22 cellular contexts compared by ENCODE assay signal in the genomic region with DNA sequence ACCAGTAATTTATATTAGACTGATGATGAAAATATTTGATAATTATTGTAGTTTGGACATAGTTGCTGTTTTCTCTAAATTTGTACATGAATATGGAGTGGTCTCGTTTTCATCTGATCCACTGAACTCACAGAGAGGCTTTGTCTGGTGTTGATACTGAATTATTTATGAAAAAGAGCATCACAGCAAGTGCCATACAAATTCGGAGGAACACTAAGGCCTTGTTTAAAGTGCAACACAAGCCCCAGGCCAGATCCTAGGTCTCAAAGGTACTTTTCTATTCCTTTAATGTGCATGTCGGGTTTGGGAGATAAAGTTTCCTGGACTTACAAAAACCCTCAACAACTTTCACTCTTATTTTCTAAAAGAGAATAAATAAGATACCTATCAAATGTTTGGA.
DNase-seq lines count a peak whose midpoint lies in the region; ATAC-seq, FAIRE-seq and TF ChIP-seq lines count a peak whose summit lies in the region.
"Had no signal": no experiment of that assay in that cellular context is flagged by ENCODE, and none has a peak within 500 bp of the region (broad histone marks: within the 10 kb centered on the region; RNA-seq: fewer than 3 reads in every experiment).

No MANE protein-coding gene starts in this region.

- no peak overlapping the region for H3K4me3 ChIP-seq in H1 (ENCODE audit: extremely low read depth in 1 of 4, insufficient read depth in 2 of 4, low read depth in 3 of 4, low read length in 4 of 4)
- H3K4me3 ChIP-seq: A549, BLaER1, GM12878 had no signal

- no peak for TF ChIP-seq EP300 in H1 (IDR thresholded peaks at IDR 0.05; ENCODE audit: borderline replicate concordance in 1 of 2, low read depth in 2 of 2, low read length in 2 of 2)

- no peak overlapping the region for H3K14ac ChIP-seq in H1 (ENCODE audit: insufficient read length)

- no peaks in the 10 kb centered on the region for H4K20me1 ChIP-seq in H1 (replicated peaks in 1 of 2; ENCODE audit: control insufficient read depth in 1 of 2, insufficient read depth in 2 of 2, low read length in 2 of 2)
- H4K20me1 ChIP-seq: BLaER1 had no signal

- no peaks in the 10 kb centered on the region for H3K79me1 ChIP-seq in H1 (ENCODE audit: low read depth, low read length)

- no peak overlapping the region for H3K27ac ChIP-seq in H1 (ENCODE audit: low read depth, low read length)
- H3K27ac ChIP-seq: 22Rv1, A549, BLaER1 had no signal

- no peak overlapping the region for H2BK12ac ChIP-seq in H1 (ENCODE audit: low read depth, low read length)

- no peak overlapping the region for H3K18ac ChIP-seq in H1 (ENCODE audit: extremely low read depth, low read length)

- no peak overlapping the region for H3K9ac ChIP-seq in H1 (replicated peaks in 1 of 4; ENCODE audit: extremely low read depth in 1 of 4, low read depth in 3 of 4, low read length in 3 of 4)
- H3K9ac ChIP-seq: BLaER1 had no signal

- no peak for TF ChIP-seq RAD21 in H1 (IDR thresholded peaks at IDR 0.05 in 1 of 2, conservative IDR thresholded peaks at IDR 0.05 in 1 of 2; ENCODE audit: low read depth in 2 of 2, low read length in 2 of 2)

- H2BK120ac ChIP-seq in H1 (replicated peaks; ENCODE audit: low read depth, low read length), result no peak overlapping the region

- ATAC-seq in GM18502 (IDR thresholded peaks at IDR 0.05; ENCODE audit: poor library complexity, unreplicated experiment), result no peak
- ATAC-seq in GM19324 (IDR thresholded peaks at IDR 0.05; ENCODE audit: low FRiP score, unreplicated experiment), result no peak
- ATAC-seq: A549, GM12878, HepG2 had no signal

- no peak overlapping the region for H4K5ac ChIP-seq in H1 (ENCODE audit: insufficient read length, low read depth, low read length)

- no peak overlapping the region for H2BK5ac ChIP-seq in H1 (ENCODE audit: low read depth, low read length)

- FAIRE-seq in H1 (lab: Jason Lieb, UNC) (no peak), RCC 7860 (lab: Jason Lieb, UNC) (no peak)
- FAIRE-seq: A549, GM12878, GM19239, HepG2 had no signal

- no peaks in the 10 kb centered on the region for H3K4me1 ChIP-seq in H1 (replicated peaks in 1 of 4; ENCODE audit: control insufficient read depth in 3 of 4, insufficient read depth in 4 of 4, low read length in 3 of 4)
- H3K4me1 ChIP-seq: A549, BLaER1 had no signal

- no peaks in the 10 kb centered on the region for H3K23me2 ChIP-seq in H1 (ENCODE audit: low read depth, low read length)

- no peak overlapping the region for H2BK20ac ChIP-seq in H1 (ENCODE audit: low read length)

- H2BK15ac ChIP-seq in H1 (ENCODE audit: low read length), result no peak overlapping the region

- CTCF ChIA-PET in H1 (lab: Charles Lee; ENCODE audit: partially characterized antibody), result no interaction called here

- H3K36me3 ChIP-seq in H1 (ENCODE audit: control insufficient read depth in 2 of 4, insufficient read depth in 4 of 4, low read length in 3 of 4), result no peaks in the 10 kb centered on the region
- H3K36me3 ChIP-seq: BLaER1 had no signal

- DNase-seq in Ammon's horn (ENCODE audit: low spot score) (peak; percentile 35), H1 (ENCODE audit: low read depth in 1 of 2, low spot score in 2 of 2) (no peak), medulla oblongata (ENCODE audit: extremely low spot score) (peak; percentile 55), putamen (ENCODE audit: low spot score) (peak; percentile 21), RCC 7860 (ENCODE audit: low spot score) (no peak), NCI-H1436 (lab: John Stamatoyannopoulos, UW) (no peak)
- DNase-seq: AML-193; Calu3; CD4-positive, alpha-beta memory T cell; DMS53; DND-41; EL; GOT3; H9 had no signal

- no peak for TF ChIP-seq POLR2A in H1 (IDR thresholded peaks at IDR 0.05; ENCODE audit: control extremely low read depth in 1 of 2, low read depth in 2 of 2, low read length in 2 of 2)

- H2AK5ac ChIP-seq in H1 (ENCODE audit: low read depth, low read length), result no peak overlapping the region

- no peak overlapping the region for H3K4me2 ChIP-seq in H1 (ENCODE audit: insufficient read depth in 1 of 2, low read depth in 2 of 2, low read length in 2 of 2)
- H3K4me2 ChIP-seq: A549, BLaER1 had no signal

- 85% methylated on average over 3 of the region's 3 CpGs; no CpG with 5 or more reads in 1 of the 2 experiments for WGBS in H1 (ENCODE audit: extremely low coverage in 1 of 2, insufficient coverage in 1 of 2, insufficient read length in 1 of 2, insufficient replicate concordance in 2 of 2, low coverage in 1 of 2, low lambda C conversion rate in 2 of 2, missing lambda C conversion rate in 1 of 2), 2 experiments

- TF ChIP-seq CTCF in H1 (IDR thresholded peaks at IDR 0.05; ENCODE audit: control extremely low read depth in 1 of 3, insufficient read depth in 1 of 3, low read depth in 1 of 3, low read length in 3 of 3), result no peak

- H3K4ac ChIP-seq in H1 (replicated peaks; ENCODE audit: insufficient read length, low read depth, low read length), result no peak overlapping the region

- H3K56ac ChIP-seq in H1 (replicated peaks; ENCODE audit: insufficient read length, low read depth, low read length), result no peak overlapping the region

- H4K91ac ChIP-seq in H1 (replicated peaks; ENCODE audit: insufficient read length, low read length), result no peak overlapping the region

- no peak overlapping the region for H3K23ac ChIP-seq in H1 (ENCODE audit: insufficient read length)

- POLR2A ChIA-PET in H1 (lab: Charles Lee; ENCODE audit: partially characterized antibody), result no interaction called here

- no peaks in the 10 kb centered on the region for H3K27me3 ChIP-seq in H1 (replicated peaks in 1 of 4; ENCODE audit: control insufficient read depth in 3 of 4, extremely low read depth in 1 of 4, insufficient read depth in 3 of 4, low read length in 3 of 4)
- H3K27me3 ChIP-seq: BLaER1 had no signal

- H4K8ac ChIP-seq in H1 (ENCODE audit: extremely low read depth, insufficient read depth, low read length), result no peak overlapping the region

- no peaks in the 10 kb centered on the region for H3K79me2 ChIP-seq in H1 (ENCODE audit: control insufficient read depth in 1 of 2, insufficient read depth in 2 of 2, low read length in 2 of 2)

- peak overlapping the region; percentile 53; the same call in 1 of the 2 replicates for H2AFZ ChIP-seq in H1 (ENCODE audit: low read length)

- H3K9me3 ChIP-seq in H1 (ENCODE audit: insufficient read depth in 2 of 2, low read depth in 1 of 2, low read length in 1 of 2), result no peaks in the 10 kb centered on the region
- H3K9me3 ChIP-seq: A549, BLaER1 had no signal

TF ChIP-seq in H1, 55 proteins besides CTCF, POLR2A, EP300 and RAD21:
- TF ChIP-seq CHD2 (IDR thresholded peaks at IDR 0.05; ENCODE audit: low read length) (no peak), BACH1 (IDR thresholded peaks at IDR 0.05; ENCODE audit: low read length) (no peak), CREB1 (IDR thresholded peaks at IDR 0.05) (no peak), SAP30 (IDR thresholded peaks at IDR 0.05; ENCODE audit: insufficient read depth, insufficient replicate concordance, low read length) (no peak), USF2 (IDR thresholded peaks at IDR 0.05; ENCODE audit: low read length) (no peak), KDM1A (IDR thresholded peaks at IDR 0.05; ENCODE audit: borderline replicate concordance, low read length) (no peak), CEBPB (IDR thresholded peaks at IDR 0.05; ENCODE audit: low read depth, low read length) (no peak), MAFK (IDR thresholded peaks at IDR 0.05; ENCODE audit: low read depth, low read length) (no peak), SUZ12 (IDR thresholded peaks at IDR 0.05; ENCODE audit: low read length) (no peak), KDM5A (IDR thresholded peaks at IDR 0.05; ENCODE audit: low read length) (no peak), SIX5 (IDR thresholded peaks at IDR 0.05; ENCODE audit: low read depth, low read length) (no peak), HDAC2 (IDR thresholded peaks at IDR 0.05; ENCODE audit: borderline replicate concordance in 1 of 2, low read depth in 2 of 2, low read length in 2 of 2) (no peak), MAX (IDR thresholded peaks at IDR 0.05) (no peak), SP1 (IDR thresholded peaks at IDR 0.05; ENCODE audit: low read depth, low read length) (no peak), EGR1 (IDR thresholded peaks at IDR 0.05; ENCODE audit: borderline replicate concordance, low read depth, low read length) (no peak), CHD1 (IDR thresholded peaks at IDR 0.05; ENCODE audit: low read depth, low read length) (no peak), TEAD4 (IDR thresholded peaks at IDR 0.05; ENCODE audit: low read depth, low read length) (no peak), SRF (IDR thresholded peaks at IDR 0.05; ENCODE audit: low read depth, low read length) (no peak), BCL11A (IDR thresholded peaks at IDR 0.05; ENCODE audit: low read depth in 2 of 2, low read length in 2 of 2) (no peak)

Comparison
In these comparisons a context has a peak if more than half of its experiments do, and no peak if none do; other contexts are left out.
1. DNase-seq: peak in Ammon's horn (single experiment), medulla oblongata (single experiment) and putamen (single experiment); none in H1 (0 of 2), RCC 7860 (single experiment) and NCI-H1436 (single experiment).